Comparison of ENCODE assay signal across 13 cellular contexts in genomic region chr6:158356586-158357546, GRCh38. TPM values are rescaled to one million over a fixed set of nuclear protein-coding genes. Genes with fewer than 3 reads are reported as not detected.
A peak's percentile ranks its signal among the peaks of the same experiment; 100 is the strongest.
DNase-seq lines count a peak whose midpoint lies in the region; ATAC-seq, FAIRE-seq and TF ChIP-seq lines count a peak whose summit lies in the region.
"Had no signal": no experiment of that assay in that cellular context is flagged by ENCODE, and none has a peak within 500 bp of the region (broad histone marks: within the 10 kb centered on the region; RNA-seq: fewer than 3 reads in every experiment).

No MANE protein-coding gene starts in this region.

- no peak for FAIRE-seq in pancreas (lab: Jason Lieb, UNC)

- H3K4me3 ChIP-seq in pancreas (no peak overlapping the region), gastroesophageal sphincter (no peak overlapping the region)
- H3K4me3 ChIP-seq: SK-N-MC had no signal

- TF ChIP-seq CTCF in CD4-positive, alpha-beta T cell (IDR thresholded peaks at IDR 0.05) = no peak
- TF ChIP-seq CTCF in chondrocyte (IDR thresholded peaks at IDR 0.05) (no peak), pancreas (IDR thresholded peaks at IDR 0.05) (no peak), gastroesophageal sphincter (IDR thresholded peaks at IDR 0.05) (no peak)

- H3K36me3 Mint-ChIP-seq in CD4-positive, alpha-beta T cell (ENCODE audit: low read depth) = peaks cover 9% of the 10 kb centered on the region
- no peaks in the 10 kb centered on the region for H3K36me3 Mint-ChIP-seq in chondrocyte (ENCODE audit: low read depth)

- WGBS in pancreas, 2 donors = 91 to 92% methylated on average over 12 of the region's 12 CpGs
- WGBS in gastroesophageal sphincter (ENCODE audit: low coverage in 1 of 2), 2 donors = 72 to 93% methylated on average over 4 to 6 of the region's 12 CpGs

- intact Hi-C loops in CD4-positive, alpha-beta T cell (cut with DNase I, micrococcal nuclease) = no loop called here
- intact Hi-C loops in pancreas (cut with DNase I) = no loop called here

- no peaks in the 10 kb centered on the region for H3K9me3 Mint-ChIP-seq in CD4-positive, alpha-beta T cell
- no peaks in the 10 kb centered on the region for H3K9me3 Mint-ChIP-seq in chondrocyte (ENCODE audit: low read depth)

- no peak overlapping the region for H3K27ac ChIP-seq in CD4-positive, alpha-beta T cell (ENCODE audit: low read depth, low read length)
- H3K27ac ChIP-seq in pancreas = peak overlapping the region in 1 of 4 donors; percentile 66
- no peak overlapping the region for H3K27ac ChIP-seq in gastroesophageal sphincter
- H3K27ac ChIP-seq: SK-N-MC had no signal

- no peak for TF ChIP-seq POLR2A in gastroesophageal sphincter (IDR thresholded peaks at IDR 0.05)

- no peaks in the 10 kb centered on the region for H3K27me3 ChIP-seq in CD4-positive, alpha-beta T cell (ENCODE audit: control insufficient read depth, insufficient read depth, low read length)
- H3K27me3 ChIP-seq in pancreas = no peaks in the 10 kb centered on the region
- no peaks in the 10 kb centered on the region for H3K27me3 ChIP-seq in gastroesophageal sphincter

- no peak for ATAC-seq in CD4-positive, alpha-beta T cell (ENCODE audit: poor library complexity)
- peak; percentile 33 for ATAC-seq in GM19035 (IDR thresholded peaks at IDR 0.05; ENCODE audit: unreplicated experiment)
- ATAC-seq in HG03095 (IDR thresholded peaks at IDR 0.05; ENCODE audit: unreplicated experiment) = peak; percentile 26
- ATAC-seq in GM21360 (IDR thresholded peaks at IDR 0.05; ENCODE audit: unreplicated experiment) = no peak
- no peak for ATAC-seq in pancreas
- ATAC-seq in gastroesophageal sphincter = no peak
- ATAC-seq: right cardiac atrium had no signal

- POLR2A ChIA-PET in CD4-positive, alpha-beta T cell (lab: Charles Lee) = no interaction called here

- H3K4me1 ChIP-seq in pancreas (peaks cover 0 to 14% (median 5%) of the 10 kb centered on the region in 3 donors), gastroesophageal sphincter (peaks cover 0 to 29% (median 0%) of the 10 kb centered on the region in 3 donors)

- H3K27me3 Mint-ChIP-seq in CD4-positive, alpha-beta T cell = no peaks in the 10 kb centered on the region
- no peaks in the 10 kb centered on the region for H3K27me3 Mint-ChIP-seq in chondrocyte (ENCODE audit: low read depth)

- no peak overlapping the region for H3K4me3 Mint-ChIP-seq in CD4-positive, alpha-beta T cell
- no peak overlapping the region for H3K4me3 Mint-ChIP-seq in chondrocyte (ENCODE audit: unreplicated experiment)

- no peak for TF ChIP-seq EP300 in gastroesophageal sphincter (IDR thresholded peaks at IDR 0.05)

- CTCF ChIA-PET in CD4-positive, alpha-beta T cell (lab: Charles Lee) = no interaction called here

- H3K36me3 ChIP-seq in pancreas (no peaks in the 10 kb centered on the region), gastroesophageal sphincter (no peaks in the 10 kb centered on the region)

- peak overlapping the region; percentile 55 for H3K27ac Mint-ChIP-seq in CD4-positive, alpha-beta T cell
- H3K27ac Mint-ChIP-seq in chondrocyte (ENCODE audit: unreplicated experiment) = peak overlapping the region; percentile 39

- H3K9me3 ChIP-seq in CD4-positive, alpha-beta T cell (ENCODE audit: control insufficient read depth, low read length) = no peaks in the 10 kb centered on the region
- no peaks in the 10 kb centered on the region for H3K9me3 ChIP-seq in pancreas
- no peaks in the 10 kb centered on the region for H3K9me3 ChIP-seq in gastroesophageal sphincter

- no peak for DNase-seq in CD4-positive, alpha-beta T cell
- DNase-seq in chondrocyte (ENCODE audit: low spot score) = no peak
- no peak for DNase-seq in pancreas
- DNase-seq in NOMO-1 treated with DMSO at 0.1 percent for 48 hours (lab: John Stamatoyannopoulos, UW; ENCODE audit: unreplicated experiment) = no peak
- DNase-seq: C1 segment of cervical spinal cord, caudate nucleus, NCI-H345, right cardiac atrium had no signal

- H3K4me1 Mint-ChIP-seq in CD4-positive, alpha-beta T cell (ENCODE audit: low read depth) = peaks cover 51% of the 10 kb centered on the region
- H3K4me1 Mint-ChIP-seq in chondrocyte (ENCODE audit: low read depth) = peaks cover 53% of the 10 kb centered on the region

RNA-seq across cellular contexts. Expression of gene TULP4, which starts 44.6 kb away (rescaled TPM):
- 10 to 100 TPM; 66.1 to 68.2 TPM for total RNA-seq in CD4-positive, alpha-beta T cell
- 95.4 to 102 TPM (median 97.7 TPM) in 3 replicates for total RNA-seq in chondrocyte
- total RNA-seq in pancreas = 10 to 100 TPM; 46.0 to 88.8 (median 58.4) TPM
- polyA plus RNA-seq in pancreas = 1 to 10 TPM; 3.1 to 8.1 TPM
- total RNA-seq in gastroesophageal sphincter = 100 to 1,000 TPM; 159 to 244 (median 201) TPM

Comparison
In these comparisons a context has a peak if more than half of its experiments do, and no peak if none do; other contexts are left out.
1. ATAC-seq: peak in GM19035 (single experiment) and HG03095 (single experiment); none in CD4-positive, alpha-beta T cell (single experiment), GM21360 (single experiment), pancreas (0 of 4) and gastroesophageal sphincter (single experiment).